In genomic region chr5:137315534-137316345, GRCh38 we compare ENCODE assay signal across 19 cellular contexts.
DNase-seq lines count a peak whose midpoint lies in the region; ATAC-seq, FAIRE-seq and TF ChIP-seq lines count a peak whose summit lies in the region.
"Had no signal": no experiment of that assay in that cellular context is flagged by ENCODE, and none has a peak within 500 bp of the region (broad histone marks: within the 10 kb centered on the region; RNA-seq: fewer than 3 reads in every experiment).

No MANE protein-coding gene starts in this region.

- H3K36me3 ChIP-seq in bronchial epithelial cell (ENCODE audit: control insufficient read depth, insufficient read depth, low read length) = no peaks in the 10 kb centered on the region
- H3K36me3 ChIP-seq in gastrocnemius medialis = no peaks in the 10 kb centered on the region
- no peaks in the 10 kb centered on the region for H3K36me3 ChIP-seq in ascending aorta
- H3K36me3 ChIP-seq: BLaER1 had no signal

- TF ChIP-seq CTCF in bronchial epithelial cell (IDR thresholded peaks at IDR 0.05; ENCODE audit: insufficient read depth, low read length, severe bottlenecking) (no peak), lower leg skin (IDR thresholded peaks at IDR 0.05) (no peak), gastrocnemius medialis (IDR thresholded peaks at IDR 0.05 in 4 of 5, conservative IDR thresholded peaks at IDR 0.05 in 1 of 5) (no peak), ascending aorta (IDR thresholded peaks at IDR 0.05) (no peak)

- peak; percentile 23 for DNase-seq in NCI-H82 (lab: John Stamatoyannopoulos, UW)
- no peak for DNase-seq in NCI-H82 treated with DMSO at 0.1 percent for 48 hours (lab: John Stamatoyannopoulos, UW; ENCODE audit: unreplicated experiment)
- no peak for DNase-seq in bronchial epithelial cell (ENCODE audit: low read depth)
- peak; percentile 37 to 88 for DNase-seq in lower leg skin (ENCODE audit: low spot score in 2 of 2)
- DNase-seq in gastrocnemius medialis = peak; percentile 51 to 75
- DNase-seq in ascending aorta (ENCODE audit: low spot score in 2 of 2) = no peak
- DNase-seq in iPS-NIHi11 (ENCODE audit: low spot score) = no peak
- DNase-seq in nucleus accumbens (lab: John Stamatoyannopoulos, UW) = no peak
- DNase-seq: CD8-positive, alpha-beta memory T cell; DMS79; Kasumi-1; NCI-H1105; NCI-H1694; NCI-H2171 treated with DMSO at 0.1 percent for 48 hours; NCI-H510A had no signal

- H3K9me3 ChIP-seq in gastrocnemius medialis (no peaks in the 10 kb centered on the region), ascending aorta (no peaks in the 10 kb centered on the region)
- H3K9me3 ChIP-seq: BLaER1 had no signal

- ATAC-seq in gastrocnemius medialis = peak; percentile 86 to 92
- ATAC-seq: Panc1 had no signal

- H3K4me1 ChIP-seq in gastrocnemius medialis (peaks cover 12 to 27% of the 10 kb centered on the region in 2 donors), ascending aorta (peaks cover 6 to 16% of the 10 kb centered on the region in 2 donors)
- H3K4me1 ChIP-seq: BLaER1 had no signal

- WGBS in lower leg skin, 2 donors = 66 to 73% methylated on average over 8 of the region's 8 CpGs

- no peak overlapping the region for H3K4me3 ChIP-seq in bronchial epithelial cell (ENCODE audit: low read depth, low read length)
- no peak overlapping the region for H3K4me3 ChIP-seq in lower leg skin (ENCODE audit: low read depth, poor library complexity, severe bottlenecking)
- H3K4me3 ChIP-seq in gastrocnemius medialis = peak overlapping the region in 3 of 4 donors; percentile 35 to 57 (median 36)
- no peak overlapping the region for H3K4me3 ChIP-seq in ascending aorta
- H3K4me3 ChIP-seq: BLaER1 had no signal

- peak overlapping the region; percentile 72 to 81 (median 80) for H3K27ac ChIP-seq in gastrocnemius medialis
- no peak overlapping the region for H3K27ac ChIP-seq in ascending aorta
- H3K27ac ChIP-seq: BLaER1 had no signal

- H3K27me3 ChIP-seq in bronchial epithelial cell (ENCODE audit: control insufficient read depth, insufficient read depth, low read length) (no peaks in the 10 kb centered on the region), gastrocnemius medialis (no peaks in the 10 kb centered on the region), ascending aorta (no peaks in the 10 kb centered on the region)
- H3K27me3 ChIP-seq: BLaER1 had no signal

- TF ChIP-seq POLR2A in lower leg skin (IDR thresholded peaks at IDR 0.05) (no peak), gastrocnemius medialis (IDR thresholded peaks at IDR 0.05) (peak; percentile 30 to 51)

- intact Hi-C loops in lower leg skin (cut with DNase I; ENCODE audit: low total_unique reads) (no loop called here), gastrocnemius medialis (cut with DNase I; ENCODE audit: low total_unique reads) (loop anchor here (5.0 kb wide), 3 partner anchors 77 to 307 kb away; no protein-coding TSS in a partner anchor), ascending aorta (cut with DNase I) (loop anchor here (10.0 kb wide), 1 partner anchor 299 kb away; no protein-coding TSS in a partner anchor)

- peak; percentile 79 for FAIRE-seq in bronchial epithelial cell (lab: Jason Lieb, UNC)
- FAIRE-seq: D721Med, H54 had no signal

- in situ Hi-C loops in gastrocnemius medialis (cut with MboI; ENCODE audit: low sequenced_read_pairs in 4 of 4) = no loop called here

Comparison
In these comparisons a context has a peak if more than half of its experiments do, and no peak if none do; other contexts are left out.
1. DNase-seq: peak in NCI-H82 (single experiment), lower leg skin (2 of 2) and gastrocnemius medialis (2 of 2); none in NCI-H82 treated with DMSO at 0.1 percent for 48 hours (single experiment), bronchial epithelial cell (single experiment), ascending aorta (0 of 2), iPS-NIHi11 (single experiment) and nucleus accumbens (0 of 56).
2. H3K4me3 ChIP-seq: peak in gastrocnemius medialis (3 of 4); none in bronchial epithelial cell (single experiment), lower leg skin (single experiment) and ascending aorta (0 of 2).
3. POLR2A ChIP-seq: peak in gastrocnemius medialis (2 of 2); none in lower leg skin (0 of 2).
4. H3K27ac ChIP-seq: peak in gastrocnemius medialis (4 of 4); none in ascending aorta (0 of 2).